In the genomic region with DNA sequence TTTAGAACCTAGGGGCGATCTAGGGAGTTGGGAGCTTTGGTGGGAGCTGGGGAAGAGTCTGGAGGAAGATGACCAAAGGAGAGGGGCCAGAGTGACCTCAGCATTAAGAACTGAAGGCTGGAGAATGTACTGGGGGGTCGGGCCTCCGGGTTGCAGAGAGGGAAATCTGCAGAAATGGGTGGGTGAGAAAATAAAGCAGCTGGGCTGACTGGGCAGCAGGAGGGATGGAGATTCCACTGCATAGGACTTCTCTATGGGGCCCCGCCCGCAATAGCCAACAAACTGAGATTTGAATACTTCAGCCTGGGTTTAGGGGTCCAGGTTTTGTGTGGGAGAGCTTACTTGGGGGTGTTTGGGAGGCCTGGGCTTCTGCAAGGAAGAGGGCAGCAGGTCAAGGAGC, we compare ENCODE assay signal across 10 cellular contexts. TPM values are rescaled to one million over a fixed set of nuclear protein-coding genes. Genes with fewer than 3 reads are reported as not detected.
DNase-seq lines count a peak whose midpoint lies in the region; ATAC-seq and TF ChIP-seq lines count a peak whose summit lies in the region.
"Had no signal": no experiment of that assay in that cellular context is flagged by ENCODE, and none has a peak within 500 bp of the region (broad histone marks: within the 10 kb centered on the region; RNA-seq: fewer than 3 reads in every experiment).

No MANE protein-coding gene starts in this region.

- H3K23ac ChIP-seq in mesendoderm (ENCODE audit: low read length), result no peak overlapping the region

- peak overlapping the region; percentile 92 for H3K4ac ChIP-seq in mesendoderm (ENCODE audit: low read depth, low read length)

- H3K56ac ChIP-seq in mesendoderm (ENCODE audit: low read length), result peak overlapping the region; percentile 90

- H3K4me3 ChIP-seq in left ventricle myocardium inferior, result peak overlapping the region; percentile 66
- H3K4me3 ChIP-seq in mesendoderm (ENCODE audit: low read length), result peak overlapping the region; percentile 16
- H3K4me3 ChIP-seq in upper lobe of right lung, result peak overlapping the region; percentile 48
- H3K4me3 ChIP-seq: lung had no signal

- peak overlapping the region; percentile 78 for H3K9ac ChIP-seq in mesendoderm (ENCODE audit: low read length)

- peak overlapping the region; percentile 9 for H2BK15ac ChIP-seq in mesendoderm (replicated peaks; ENCODE audit: low read depth)

- TF ChIP-seq CTCF in left ventricle myocardium inferior (IDR thresholded peaks at IDR 0.05; ENCODE audit: borderline replicate concordance), result no peak
- TF ChIP-seq CTCF in upper lobe of right lung (IDR thresholded peaks at IDR 0.05), result no peak

- H3K9me3 ChIP-seq in left ventricle myocardium inferior (replicated peaks) (no peaks in the 10 kb centered on the region), upper lobe of right lung (no peaks in the 10 kb centered on the region)

- H2BK5ac ChIP-seq in mesendoderm (ENCODE audit: low read length), result peak overlapping the region; percentile 83

- peak overlapping the region; percentile 69 for H3K4me2 ChIP-seq in mesendoderm (ENCODE audit: low read length)

- H4K8ac ChIP-seq in mesendoderm (ENCODE audit: low read depth, low read length), result peak overlapping the region; percentile 90

- ATAC-seq in upper lobe of right lung (no peak), HG02870 (IDR thresholded peaks at IDR 0.05; ENCODE audit: unreplicated experiment) (no peak)

- H3K18ac ChIP-seq in mesendoderm (ENCODE audit: low read length), result peak overlapping the region; percentile 94

- H3K27me3 ChIP-seq in left ventricle myocardium inferior (ENCODE audit: low read depth) (peaks cover 48% of the 10 kb centered on the region), mesendoderm (ENCODE audit: insufficient read depth, low read length, poor library complexity) (no peaks in the 10 kb centered on the region), upper lobe of right lung (peaks cover 38% of the 10 kb centered on the region)

- peaks cover 2% of the 10 kb centered on the region for H3K79me1 ChIP-seq in mesendoderm (ENCODE audit: low read length)

- intact Hi-C loops in left ventricle myocardium inferior (cut with micrococcal nuclease), result no loop called here
- intact Hi-C loops in cardiac septum (cut with DNase I), result no loop called here
- intact Hi-C loops in upper lobe of right lung (cut with DNase I), result no loop called here

- peak overlapping the region; percentile 73 for H3K27ac ChIP-seq in left ventricle myocardium inferior (replicated peaks)
- H3K27ac ChIP-seq in angular gyrus (ENCODE audit: low read depth, low read length), result peak overlapping the region; percentile 71
- peak overlapping the region; percentile 98 for H3K27ac ChIP-seq in mesendoderm (ENCODE audit: low read depth, low read length)
- no peak overlapping the region for H3K27ac ChIP-seq in upper lobe of right lung

- peak overlapping the region; percentile 95 for H2BK120ac ChIP-seq in mesendoderm (ENCODE audit: low read depth, low read length)

- DNase-seq in left ventricle myocardium inferior (no peak), cardiac septum (ENCODE audit: low spot score) (no peak), mesendoderm (no peak), upper lobe of right lung (no peak), mesenteric fat pad (ENCODE audit: low spot score) (no peak)
- DNase-seq in stimulated activated CD4-positive, alpha-beta T cell treated with anti-CD3 and anti-CD28 coated beads, Interleukin-4, amount 100 ng/mL, for 24 hours, result no peak

- H3K36me3 ChIP-seq in left ventricle myocardium inferior, result no peaks in the 10 kb centered on the region
- H3K36me3 ChIP-seq in mesendoderm (ENCODE audit: control insufficient read depth, insufficient read depth, low read length), result no peaks in the 10 kb centered on the region
- H3K36me3 ChIP-seq in upper lobe of right lung, result no peaks in the 10 kb centered on the region

- peaks cover 42% of the 10 kb centered on the region for H3K4me1 ChIP-seq in left ventricle myocardium inferior
- peaks cover 42% of the 10 kb centered on the region for H3K4me1 ChIP-seq in mesendoderm (ENCODE audit: control insufficient read depth, low read depth, low read length)
- H3K4me1 ChIP-seq in upper lobe of right lung, result peaks cover 27% of the 10 kb centered on the region

- peak overlapping the region; percentile 97 for H4K5ac ChIP-seq in mesendoderm (ENCODE audit: low read length)

- no CpG with 5 or more reads among the region's 5 CpGs for WGBS in mesendoderm (ENCODE audit: extremely low coverage, insufficient coverage, low lambda C conversion rate)

- peak overlapping the region; percentile 8 for H2AK5ac ChIP-seq in mesendoderm (ENCODE audit: low read length)

- peaks cover 3% of the 10 kb centered on the region for H3K79me2 ChIP-seq in mesendoderm (ENCODE audit: control insufficient read depth, insufficient read depth, low read length)

RNA-seq across cellular contexts. Expression of a gene that starts 1.6 kb away (rescaled TPM):
- total RNA-seq in left ventricle myocardium inferior, result 0.60 TPM
- total RNA-seq in cardiac septum, result 3.7 TPM
- polyA plus RNA-seq in mesendoderm (2013, experiment 1 of 2), result 52.0 TPM
- 49.6 TPM for polyA plus RNA-seq in mesendoderm (2013, experiment 2 of 2)
- total RNA-seq in upper lobe of right lung, result 1.4 TPM
- total RNA-seq in mesenteric fat pad, result 6.7 TPM
- total RNA-seq: dermis microvascular lymphatic vessel endothelial cell had no signal

RNA-seq across cellular contexts. Expression of a gene that starts 21.2 kb away (rescaled TPM):
- total RNA-seq in left ventricle myocardium inferior (18.1 TPM), cardiac septum (14.7 TPM), upper lobe of right lung (42.4 TPM), mesenteric fat pad (20.0 TPM)
- polyA plus RNA-seq in mesendoderm (2013, experiment 1 of 2), result 12.0 TPM
- polyA plus RNA-seq in mesendoderm (2013, experiment 2 of 2), result 11.6 TPM

RNA-seq across cellular contexts. Expression of a gene that starts 21.5 kb away (rescaled TPM):
- 11.5 TPM for total RNA-seq in left ventricle myocardium inferior
- total RNA-seq in cardiac septum, result 12.4 TPM
- 75.9 TPM for polyA plus RNA-seq in mesendoderm (2013, experiment 1 of 2)
- 76.2 TPM for polyA plus RNA-seq in mesendoderm (2013, experiment 2 of 2)
- 28.3 TPM for total RNA-seq in upper lobe of right lung
- 24.4 TPM for total RNA-seq in mesenteric fat pad

RNA-seq across cellular contexts. Expression of a gene that starts 29.8 kb away (rescaled TPM):
- total RNA-seq in left ventricle myocardium inferior, result 164 TPM
- total RNA-seq in cardiac septum, result 699 TPM
- polyA plus RNA-seq in mesendoderm (2013, experiment 1 of 2), result 77.7 TPM
- polyA plus RNA-seq in mesendoderm (2013, experiment 2 of 2), result 79.9 TPM
- total RNA-seq in upper lobe of right lung, result 54.7 TPM
- 49.5 TPM for total RNA-seq in mesenteric fat pad

RNA-seq across cellular contexts. Expression of a gene that starts 33.9 kb away (rescaled TPM):
- total RNA-seq in left ventricle myocardium inferior, result 92.1 TPM
- total RNA-seq in cardiac septum, result 66.1 TPM
- 30.0 TPM for polyA plus RNA-seq in mesendoderm (2013, experiment 1 of 2)
- 29.4 TPM for polyA plus RNA-seq in mesendoderm (2013, experiment 2 of 2)
- total RNA-seq in upper lobe of right lung, result 41.8 TPM
- 89.6 TPM for total RNA-seq in mesenteric fat pad

Comparison
In these comparisons a context has a peak if more than half of its experiments do, and no peak if none do; other contexts are left out.
1. H3K4me3 ChIP-seq: peak in every context shown above with its lines; median percentile 66 in left ventricle myocardium inferior; 48 in upper lobe of right lung; 16 in mesendoderm.